ENCODE assay signal across 11 cellular contexts in genomic region chr11:69007978-69008381, GRCh38. TPM values are rescaled to one million over a fixed set of nuclear protein-coding genes. Genes with fewer than 3 reads are reported as not detected.
A peak's percentile ranks its signal among the peaks of the same experiment; 100 is the strongest.
DNase-seq lines count a peak whose midpoint lies in the region; ATAC-seq and TF ChIP-seq lines count a peak whose summit lies in the region.
"Had no signal": no experiment of that assay in that cellular context is flagged by ENCODE, and none has a peak within 500 bp of the region (broad histone marks: within the 10 kb centered on the region; RNA-seq: fewer than 3 reads in every experiment).

No MANE protein-coding gene starts in this region.

- TF ChIP-seq EP300 in esophagus muscularis mucosa (IDR thresholded peaks at IDR 0.05) (no peak), transverse colon (IDR thresholded peaks at IDR 0.05; ENCODE audit: low read depth) (no peak)

- 51% methylated on average over 7 of the region's 8 CpGs for WGBS in esophagus muscularis mucosa
- WGBS in transverse colon (ENCODE audit: low coverage in 1 of 2), 2 donors: 56% methylated on average over 8 of the region's 8 CpGs; no CpG with 5 or more reads in 1 of the 2 donors

- TF ChIP-seq CTCF in esophagus muscularis mucosa (IDR thresholded peaks at IDR 0.05): no peak
- TF ChIP-seq CTCF in transverse colon (IDR thresholded peaks at IDR 0.05): no peak

- peak overlapping the region; percentile 13 to 83 (median 71) for H3K4me3 ChIP-seq in esophagus muscularis mucosa
- H3K4me3 ChIP-seq in transverse colon: no peak overlapping the region

- in situ Hi-C loops in transverse colon (cut with MboI; ENCODE audit: low pct_ligation_motif_present in 1 of 4, low pct_unique_long_range_greater_than_20kb in 1 of 4, low sequenced_read_pairs in 3 of 4): no loop called here

- peaks cover 50 to 96% (median 85%) of the 10 kb centered on the region in 4 donors for H3K4me1 ChIP-seq in esophagus muscularis mucosa
- H3K4me1 ChIP-seq in transverse colon: peaks cover 38 to 66% (median 41%) of the 10 kb centered on the region in 4 donors

- no peak for TF ChIP-seq POLR2A in esophagus muscularis mucosa (IDR thresholded peaks at IDR 0.05; ENCODE audit: low read depth)
- TF ChIP-seq POLR2A in transverse colon (IDR thresholded peaks at IDR 0.05): no peak

- intact Hi-C loops in esophagus muscularis mucosa (cut with DNase I) (loop anchor here (5.0 kb wide), 1 partner anchor 171 kb away; no protein-coding TSS in a partner anchor), transverse colon (cut with DNase I; ENCODE audit: low total_unique reads) (loop anchor here (5.0 kb wide), 1 partner anchor 81 kb away; no protein-coding TSS in a partner anchor)

- H3K36me3 ChIP-seq in esophagus muscularis mucosa (peaks cover 9 to 47% (median 29%) of the 10 kb centered on the region in 4 donors), transverse colon (no peaks in the 10 kb centered on the region)

- peak; percentile 38 for DNase-seq in DMS79 treated with DMSO at 0.1 percent for 48 hours (lab: John Stamatoyannopoulos, UW)
- no peak for DNase-seq in DMS79 (lab: John Stamatoyannopoulos, UW)
- no peak for DNase-seq in esophagus muscularis mucosa (ENCODE audit: extremely low spot score)
- peak; percentile 66 for DNase-seq in mucosa of gallbladder (ENCODE audit: low spot score)
- no peak for DNase-seq in transverse colon
- no peak for DNase-seq in stimulated activated CD8-positive, alpha-beta memory T cell treated with anti-CD3 and anti-CD28 coated beads, Interleukin-4, amount 100 ng/mL, for 48 hours
- DNase-seq in LoVo (ENCODE audit: low spot score): no peak
- DNase-seq: activated CD4-positive, alpha-beta T cell treated with anti-CD3 and anti-CD28 coated beads for 36 hours had no signal

- H3K27me3 ChIP-seq in esophagus muscularis mucosa (peaks cover 0 to 7% (median 0%) of the 10 kb centered on the region in 4 donors), transverse colon (peaks cover 29% of the 10 kb centered on the region)

- H3K9me3 ChIP-seq in esophagus muscularis mucosa (no peaks in the 10 kb centered on the region), transverse colon (no peaks in the 10 kb centered on the region)

- no peak for ATAC-seq in HG02884 (IDR thresholded peaks at IDR 0.05; ENCODE audit: unreplicated experiment)
- ATAC-seq: activated CD4-positive, alpha-beta T cell treated with anti-CD3 and anti-CD28 coated beads for 36 hours had no signal

- H3K27ac ChIP-seq in esophagus muscularis mucosa (replicated peaks in 1 of 4): peak overlapping the region; percentile 95 to 99 (median 97)
- peak overlapping the region; percentile 87 to 98 (median 94) for H3K27ac ChIP-seq in transverse colon
- H3K27ac ChIP-seq: 22Rv1 had no signal

RNA-seq across cellular contexts. Expression of gene MRGPRF, which starts 5.1 kb away (rescaled TPM):
- total RNA-seq in esophagus muscularis mucosa: 100 to 1,000 TPM in 3 of 4 donors, 10 to 100 TPM in 1; 77.9 to 206 (median 126) TPM
- 43.8 TPM for total RNA-seq in mucosa of gallbladder
- total RNA-seq in transverse colon: 100 to 1,000 TPM in 1 of 4 donors, 10 to 100 TPM in 3; 17.9 to 119 (median 43.6) TPM
- total RNA-seq: activated CD4-positive, alpha-beta T cell treated with anti-CD3 and anti-CD28 coated beads for 36 hours had no signal

RNA-seq across cellular contexts. Expression of gene MRGPRD, which starts 27.2 kb away (rescaled TPM):
- total RNA-seq in esophagus muscularis mucosa (1 to 10 TPM in 1 of 4 donors, under 1 TPM in 2, not detected in 1; 0.32 to 2.5 (median 0.66) TPM), mucosa of gallbladder (not detected), transverse colon (not detected)
- total RNA-seq: activated CD4-positive, alpha-beta T cell treated with anti-CD3 and anti-CD28 coated beads for 36 hours; lower leg skin had no signal

RNA-seq across cellular contexts. Expression of gene TPCN2, which starts 40.8 kb away (rescaled TPM):
- total RNA-seq in esophagus muscularis mucosa (10 to 100 TPM; 18.7 to 34.5 (median 24.7) TPM), mucosa of gallbladder (29.1 TPM), transverse colon (10 to 100 TPM; 16.8 to 25.4 (median 20.7) TPM)

Comparison
In these comparisons a context has a peak if more than half of its experiments do, and no peak if none do; other contexts are left out.
1. DNase-seq: peak in DMS79 treated with DMSO at 0.1 percent for 48 hours (single experiment) and mucosa of gallbladder (single experiment); none in DMS79 (single experiment), esophagus muscularis mucosa (single experiment), transverse colon (single experiment), stimulated activated CD8-positive, alpha-beta memory T cell treated with anti-CD3 and anti-CD28 coated beads, Interleukin-4, amount 100 ng/mL, for 48 hours (single experiment) and LoVo (single experiment).
2. H3K4me3 ChIP-seq: peak in esophagus muscularis mucosa (4 of 4); none in transverse colon (0 of 4).